1 cellular context compared by ENCODE assay signal in the genomic region with DNA sequence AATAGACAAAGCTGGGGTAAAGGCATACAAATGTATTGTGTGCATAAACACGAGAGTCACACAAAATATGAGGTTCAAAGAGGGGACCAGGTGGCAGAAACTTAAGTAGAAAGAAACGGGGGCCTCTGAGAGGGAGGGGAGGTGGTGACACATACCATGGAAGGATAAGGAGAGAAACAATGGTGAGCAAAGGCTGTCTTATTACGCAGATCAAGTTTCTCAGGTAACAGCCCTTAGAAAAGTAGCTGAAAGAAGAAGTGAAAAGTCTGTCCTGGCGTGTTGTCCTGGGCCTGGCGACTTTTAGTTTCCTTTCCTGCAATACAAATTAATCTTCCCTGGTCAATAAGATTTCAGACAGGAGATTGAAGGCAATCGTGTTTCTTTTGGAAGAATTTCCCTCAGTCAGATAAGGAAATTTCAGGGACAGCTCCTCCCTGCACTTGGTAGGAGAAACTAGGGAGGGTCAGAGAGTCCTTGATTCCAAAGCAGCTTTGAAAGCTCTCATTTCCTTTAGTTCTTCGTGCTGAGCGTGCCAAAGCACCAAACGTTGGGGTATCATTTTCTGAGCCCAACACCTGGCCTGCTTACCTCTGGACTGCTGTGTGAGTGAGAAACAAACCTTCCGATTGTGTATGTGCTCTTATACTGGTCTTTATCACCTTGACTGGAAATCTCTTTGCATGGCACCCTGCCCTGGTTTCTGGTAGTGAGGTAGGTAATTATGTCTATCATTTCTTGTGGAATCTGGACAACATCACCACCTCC.
TF ChIP-seq lines count a peak whose summit lies in the region.

No MANE protein-coding gene starts in this region.

TF ChIP-seq in GM23338, 12 proteins besides CTCF, POLR2A, EP300 and RAD21 (continued from another document):
- TF ChIP-seq, protein P1, sequence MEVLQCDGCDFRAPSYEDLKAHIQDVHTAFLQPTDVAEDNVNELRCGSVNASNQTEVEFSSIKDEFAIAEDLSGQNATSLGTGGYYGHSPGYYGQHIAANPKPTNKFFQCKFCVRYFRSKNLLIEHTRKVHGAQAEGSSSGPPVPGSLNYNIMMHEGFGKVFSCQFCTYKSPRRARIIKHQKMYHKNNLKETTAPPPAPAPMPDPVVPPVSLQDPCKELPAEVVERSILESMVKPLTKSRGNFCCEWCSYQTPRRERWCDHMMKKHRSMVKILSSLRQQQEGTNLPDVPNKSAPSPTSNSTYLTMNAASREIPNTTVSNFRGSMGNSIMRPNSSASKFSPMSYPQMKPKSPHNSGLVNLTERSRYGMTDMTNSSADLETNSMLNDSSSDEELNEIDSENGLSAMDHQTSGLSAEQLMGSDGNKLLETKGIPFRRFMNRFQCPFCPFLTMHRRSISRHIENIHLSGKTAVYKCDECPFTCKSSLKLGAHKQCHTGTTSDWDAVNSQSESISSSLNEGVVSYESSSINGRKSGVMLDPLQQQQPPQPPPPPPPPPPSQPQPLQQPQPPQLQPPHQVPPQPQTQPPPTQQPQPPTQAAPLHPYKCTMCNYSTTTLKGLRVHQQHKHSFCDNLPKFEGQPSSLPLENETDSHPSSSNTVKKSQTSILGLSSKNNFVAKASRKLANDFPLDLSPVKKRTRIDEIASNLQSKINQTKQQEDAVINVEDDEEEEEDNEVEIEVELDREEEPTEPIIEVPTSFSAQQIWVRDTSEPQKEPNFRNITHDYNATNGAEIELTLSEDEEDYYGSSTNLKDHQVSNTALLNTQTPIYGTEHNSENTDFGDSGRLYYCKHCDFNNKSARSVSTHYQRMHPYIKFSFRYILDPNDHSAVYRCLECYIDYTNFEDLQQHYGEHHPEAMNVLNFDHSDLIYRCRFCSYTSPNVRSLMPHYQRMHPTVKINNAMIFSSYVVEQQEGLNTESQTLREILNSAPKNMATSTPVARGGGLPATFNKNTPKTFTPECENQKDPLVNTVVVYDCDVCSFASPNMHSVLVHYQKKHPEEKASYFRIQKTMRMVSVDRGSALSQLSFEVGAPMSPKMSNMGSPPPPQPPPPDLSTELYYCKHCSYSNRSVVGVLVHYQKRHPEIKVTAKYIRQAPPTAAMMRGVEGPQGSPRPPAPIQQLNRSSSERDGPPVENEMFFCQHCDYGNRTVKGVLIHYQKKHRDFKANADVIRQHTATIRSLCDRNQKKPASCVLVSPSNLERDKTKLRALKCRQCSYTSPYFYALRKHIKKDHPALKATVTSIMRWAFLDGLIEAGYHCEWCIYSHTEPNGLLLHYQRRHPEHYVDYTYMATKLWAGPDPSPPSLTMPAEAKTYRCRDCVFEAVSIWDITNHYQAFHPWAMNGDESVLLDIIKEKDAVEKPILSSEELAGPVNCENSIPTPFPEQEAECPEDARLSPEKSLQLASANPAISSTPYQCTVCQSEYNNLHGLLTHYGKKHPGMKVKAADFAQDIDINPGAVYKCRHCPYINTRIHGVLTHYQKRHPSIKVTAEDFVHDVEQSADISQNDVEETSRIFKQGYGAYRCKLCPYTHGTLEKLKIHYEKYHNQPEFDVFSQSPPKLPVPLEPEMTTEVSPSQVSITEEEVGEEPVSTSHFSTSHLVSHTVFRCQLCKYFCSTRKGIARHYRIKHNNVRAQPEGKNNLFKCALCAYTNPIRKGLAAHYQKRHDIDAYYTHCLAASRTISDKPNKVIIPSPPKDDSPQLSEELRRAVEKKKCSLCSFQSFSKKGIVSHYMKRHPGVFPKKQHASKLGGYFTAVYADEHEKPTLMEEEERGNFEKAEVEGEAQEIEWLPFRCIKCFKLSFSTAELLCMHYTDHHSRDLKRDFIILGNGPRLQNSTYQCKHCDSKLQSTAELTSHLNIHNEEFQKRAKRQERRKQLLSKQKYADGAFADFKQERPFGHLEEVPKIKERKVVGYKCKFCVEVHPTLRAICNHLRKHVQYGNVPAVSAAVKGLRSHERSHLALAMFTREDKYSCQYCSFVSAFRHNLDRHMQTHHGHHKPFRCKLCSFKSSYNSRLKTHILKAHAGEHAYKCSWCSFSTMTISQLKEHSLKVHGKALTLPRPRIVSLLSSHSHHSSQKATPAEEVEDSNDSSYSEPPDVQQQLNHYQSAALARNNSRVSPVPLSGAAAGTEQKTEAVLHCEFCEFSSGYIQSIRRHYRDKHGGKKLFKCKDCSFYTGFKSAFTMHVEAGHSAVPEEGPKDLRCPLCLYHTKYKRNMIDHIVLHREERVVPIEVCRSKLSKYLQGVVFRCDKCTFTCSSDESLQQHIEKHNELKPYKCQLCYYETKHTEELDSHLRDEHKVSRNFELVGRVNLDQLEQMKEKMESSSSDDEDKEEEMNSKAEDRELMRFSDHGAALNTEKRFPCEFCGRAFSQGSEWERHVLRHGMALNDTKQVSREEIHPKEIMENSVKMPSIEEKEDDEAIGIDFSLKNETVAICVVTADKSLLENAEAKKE (CRISPR knock-in tag; IDR thresholded peaks at IDR 0.05), result no peak
- no peak for TF ChIP-seq ZNF331 (CRISPR knock-in tag; IDR thresholded peaks at IDR 0.05; ENCODE audit: low read depth)
- TF ChIP-seq ZNF114 (CRISPR knock-in tag; IDR thresholded peaks at IDR 0.05), result no peak
